5 cellular contexts compared by ENCODE assay signal in genomic region chr2:231404219-231404618, GRCh38. TPM values are rescaled to one million over a fixed set of nuclear protein-coding genes. Genes with fewer than 3 reads are reported as not detected.
"Had no signal": no experiment of that assay in that cellular context is flagged by ENCODE, and none has a peak within 500 bp of the region (broad histone marks: within the 10 kb centered on the region; RNA-seq: fewer than 3 reads in every experiment).

No MANE protein-coding gene starts in this region.

RNA-seq across cellular contexts. Expression of gene B3GNT7, which starts 8.7 kb away (rescaled TPM):
- total RNA-seq: activated CD4-positive, alpha-beta memory T cell treated with anti-CD3 and anti-CD28 coated beads for 36 hours; activated CD4-positive, alpha-beta T cell treated with anti-CD3 and anti-CD28 coated beads for 36 hours; activated CD4-positive, alpha-beta T cell treated with anti-CD3 and anti-CD28 coated beads, Interleukin-2, amount 10 ng/mL, durations not matched to agents 24 days and 14 days; activated naive CD4-positive, alpha-beta T cell treated with anti-CD3 and anti-CD28 coated beads for 36 hours; activated T-helper 1 cell treated with anti-CD3 and anti-CD28 coated beads, Interleukin-12 subunit alpha, Interleukin-12 subunit beta, Interleukin-2, Interleukin-4 antibody, amounts not matched to agents 30 ng/mL and 10 ng/mL and 1 ng/mL, durations not matched to agents 14 hours and 24 hours and 36 hours had no signal
